In genomic region chr4:2071912-2072867, GRCh38 we compare ENCODE assay signal across 16 cellular contexts. TPM values are rescaled to one million over a fixed set of nuclear protein-coding genes. Genes with fewer than 3 reads are reported as not detected.
DNase-seq lines count a peak whose midpoint lies in the region; ATAC-seq and TF ChIP-seq lines count a peak whose summit lies in the region.
"Had no signal": no experiment of that assay in that cellular context is flagged by ENCODE, and none has a peak within 500 bp of the region (broad histone marks: within the 10 kb centered on the region; RNA-seq: fewer than 3 reads in every experiment).

No MANE protein-coding gene starts in this region.

- H3K4me3 Mint-ChIP-seq in chondrocyte (ENCODE audit: unreplicated experiment) = no peak overlapping the region
- H3K4me3 Mint-ChIP-seq in T-helper 17 cell = no peak overlapping the region
- H3K4me3 Mint-ChIP-seq: activated CD4-positive, alpha-beta T cell treated with anti-CD3 and anti-CD28 coated beads for 36 hours had no signal

- no peak for TF ChIP-seq CTCF in chondrocyte (IDR thresholded peaks at IDR 0.05)

- peak overlapping the region; percentile 79 for H2AK5ac ChIP-seq in neuronal stem cell (ENCODE audit: low read depth, low read length)

- H3K27ac Mint-ChIP-seq in chondrocyte (ENCODE audit: unreplicated experiment) = peak overlapping the region; percentile 32
- H3K27ac Mint-ChIP-seq in T-helper 17 cell = no peak overlapping the region
- H3K27ac Mint-ChIP-seq: activated CD4-positive, alpha-beta T cell treated with anti-CD3 and anti-CD28 coated beads for 36 hours had no signal

- peaks cover 15 to 51% of the 10 kb centered on the region in 2 donors for H3K4me1 ChIP-seq in neuronal stem cell (ENCODE audit: control insufficient read depth in 2 of 2, insufficient read depth in 1 of 2, low read depth in 1 of 2, low read length in 2 of 2)
- H3K4me1 ChIP-seq: tibial artery had no signal

- peak overlapping the region; percentile 60 for H3K9ac ChIP-seq in neuronal stem cell (ENCODE audit: low read depth, low read length, poor library complexity)

- peak overlapping the region; percentile 61 for H2BK120ac ChIP-seq in neuronal stem cell (ENCODE audit: low read depth, low read length)

- peak; percentile 51 for DNase-seq in COLO668 (lab: John Stamatoyannopoulos, UW; ENCODE audit: unreplicated experiment)
- DNase-seq in chondrocyte (ENCODE audit: low spot score) = peak; percentile 91
- DNase-seq in neuronal stem cell (ENCODE audit: low spot score) = no peak
- DNase-seq in T-helper 17 cell = no peak
- no peak for DNase-seq in NCI-H82 (lab: John Stamatoyannopoulos, UW)
- no peak for DNase-seq in left colon
- DNase-seq in HT-29 (ENCODE audit: low spot score) = no peak
- DNase-seq: activated CD4-positive, alpha-beta T cell treated with anti-CD3 and anti-CD28 coated beads for 36 hours; activated T-cell treated with anti-CD3 and anti-CD28 coated beads, Interleukin-2, amount 50 U/mL, for 1 hour; AML-193; NCI-H446; PC-9 had no signal

- no peak overlapping the region for H3K4ac ChIP-seq in neuronal stem cell (ENCODE audit: low read length)

- intact Hi-C loops in left colon (cut with DNase I, micrococcal nuclease) = no loop called here

- ATAC-seq in T-helper 17 cell = no peak
- no peak for ATAC-seq in left colon
- ATAC-seq: activated CD4-positive, alpha-beta T cell treated with anti-CD3 and anti-CD28 coated beads for 36 hours had no signal

- H2AFZ ChIP-seq in neuronal stem cell (ENCODE audit: low read length) = peak overlapping the region; percentile 60
- H2AFZ ChIP-seq: PC-9 had no signal

- H3K9me3 ChIP-seq in neuronal stem cell (replicated peaks in 1 of 2; ENCODE audit: control insufficient read depth in 2 of 2, insufficient read depth in 1 of 2, low read depth in 1 of 2, low read length in 2 of 2) (peaks cover 0 to 2% of the 10 kb centered on the region in 2 donors), T-helper 17 cell (ENCODE audit: control insufficient read depth, low read length, poor library complexity, severe bottlenecking) (no peaks in the 10 kb centered on the region)
- H3K9me3 ChIP-seq: adrenal gland, neutrophil, tibial artery had no signal

- H4K8ac ChIP-seq in neuronal stem cell (ENCODE audit: low read depth, low read length) = no peak overlapping the region

- WGBS in neuronal stem cell (ENCODE audit: extremely low coverage in 2 of 2, insufficient read length in 2 of 2, insufficient replicate concordance in 1 of 2), 2 donors = no CpG with 5 or more reads among the region's 28 CpGs

- no peak overlapping the region for H3K27ac ChIP-seq in neuronal stem cell (replicated peaks; ENCODE audit: low read length)
- H3K27ac ChIP-seq: adrenal gland, neutrophil, PC-9, tibial artery had no signal

- no peaks in the 10 kb centered on the region for H3K27me3 ChIP-seq in neuronal stem cell (ENCODE audit: control insufficient read depth in 3 of 3, insufficient read depth in 3 of 3, low read depth in 1 of 3, low read length in 3 of 3)
- H3K27me3 ChIP-seq: adrenal gland, neutrophil had no signal

- H3K4me1 Mint-ChIP-seq in chondrocyte (ENCODE audit: low read depth) (no peaks in the 10 kb centered on the region), T-helper 17 cell (no peaks in the 10 kb centered on the region)
- H3K4me1 Mint-ChIP-seq: activated CD4-positive, alpha-beta T cell treated with anti-CD3 and anti-CD28 coated beads for 36 hours had no signal

- no peak overlapping the region for H4K91ac ChIP-seq in neuronal stem cell (ENCODE audit: low read depth, low read length, poor library complexity)

- peak; percentile 71 for TF ChIP-seq EP300 in Ishikawa (IDR thresholded peaks at IDR 0.05; ENCODE audit: borderline replicate concordance)

- H3K23ac ChIP-seq in neuronal stem cell (ENCODE audit: low read depth, low read length, poor library complexity) = peak overlapping the region; percentile 80

- no peaks in the 10 kb centered on the region for H3K36me3 Mint-ChIP-seq in chondrocyte (ENCODE audit: low read depth)
- no peaks in the 10 kb centered on the region for H3K36me3 Mint-ChIP-seq in T-helper 17 cell (ENCODE audit: low read depth)

- H3K79me1 ChIP-seq in neuronal stem cell (ENCODE audit: low read depth, low read length) = peaks cover 2% of the 10 kb centered on the region

- H2BK15ac ChIP-seq in neuronal stem cell (ENCODE audit: low read length) = peak overlapping the region; percentile 58

- no peak overlapping the region for H3K4me2 ChIP-seq in neuronal stem cell (ENCODE audit: insufficient read depth, low read length, poor library complexity, severe bottlenecking)
- H3K4me2 ChIP-seq: PC-9 had no signal

- H3K4me3 ChIP-seq in neuronal stem cell (ENCODE audit: low read length in 2 of 2) = no peak overlapping the region
- H3K4me3 ChIP-seq: adrenal gland, PC-9, tibial artery had no signal

- peak overlapping the region; percentile 75 for H3K14ac ChIP-seq in neuronal stem cell (ENCODE audit: low read length)

- TF ChIP-seq RAD21 in Ishikawa (IDR thresholded peaks at IDR 0.05; ENCODE audit: low read depth) = peak; percentile 21; the same call in 1 of the 2 replicates

- peak overlapping the region; percentile 74 for H3K18ac ChIP-seq in neuronal stem cell (ENCODE audit: low read length)

- peaks cover 3 to 11% of the 10 kb centered on the region in 2 donors for H3K36me3 ChIP-seq in neuronal stem cell (replicated peaks in 1 of 2; ENCODE audit: control insufficient read depth in 2 of 2, insufficient read depth in 2 of 2, low read length in 2 of 2)
- H3K36me3 ChIP-seq: adrenal gland, neutrophil, tibial artery had no signal

- H3K9me3 Mint-ChIP-seq in chondrocyte (ENCODE audit: low read depth) = no peaks in the 10 kb centered on the region

- H2BK5ac ChIP-seq in neuronal stem cell (ENCODE audit: low read length) = peak overlapping the region; percentile 53

- H2BK12ac ChIP-seq in neuronal stem cell (ENCODE audit: low read length) = no peak overlapping the region

- H3K27me3 Mint-ChIP-seq in chondrocyte (ENCODE audit: low read depth) (no peaks in the 10 kb centered on the region), T-helper 17 cell (no peaks in the 10 kb centered on the region)
- H3K27me3 Mint-ChIP-seq: activated CD4-positive, alpha-beta T cell treated with anti-CD3 and anti-CD28 coated beads for 36 hours had no signal

TF ChIP-seq in Ishikawa, 13 proteins besides CTCF, POLR2A, EP300 and RAD21:
- TF ChIP-seq REST (IDR thresholded peaks at IDR 0.05; ENCODE audit: low read depth) = no peak
- TF ChIP-seq CREB1 (IDR thresholded peaks at IDR 0.05; ENCODE audit: low read depth) = no peak
- TF ChIP-seq TEAD4 (IDR thresholded peaks at IDR 0.05) = peak; percentile 36
- peak; percentile 48; the same call in 1 of the 2 replicates for TF ChIP-seq NFIC (IDR thresholded peaks at IDR 0.05)
- peak; percentile 32; the same call in 1 of the 2 replicates for TF ChIP-seq EGR1 (IDR thresholded peaks at IDR 0.05)
- no peak for TF ChIP-seq FOXM1 (IDR thresholded peaks at IDR 0.05; ENCODE audit: borderline replicate concordance, low read depth)
- TF ChIP-seq MAX (IDR thresholded peaks at IDR 0.05) = peak; percentile 35
- peak; percentile 70 for TF ChIP-seq YY1 (IDR thresholded peaks at IDR 0.05; ENCODE audit: low read depth)
- TF ChIP-seq TCF12 (IDR thresholded peaks at IDR 0.05; ENCODE audit: low read depth) = peak; percentile 70
- TF ChIP-seq USF1 (IDR thresholded peaks at IDR 0.05) = no peak

RNA-seq across cellular contexts. Expression of gene NAT8L, which starts 13.1 kb away (rescaled TPM):
- total RNA-seq in chondrocyte (0.53 to 1.6 TPM (median 1.6 TPM) in 3 replicates), T-helper 17 cell (not detected), left colon (under 1 TPM; 0.06 to 0.25 TPM)
- polyA plus RNA-seq in neuronal stem cell (2013, experiment 1 of 2) = 5.1 TPM
- polyA plus RNA-seq in neuronal stem cell (2013, experiment 2 of 2) = 5.2 TPM
- total RNA-seq in HT-29 (2014; rRNA removed; shearing (Covaris generic)) = 0.08 TPM in 1 of 2 replicates, not detected in the other

Comparison
In these comparisons a context has a peak if more than half of its experiments do, and no peak if none do; other contexts are left out.
1. DNase-seq: peak in COLO668 (single experiment) and chondrocyte (single experiment); none in neuronal stem cell (single experiment), T-helper 17 cell (0 of 3), NCI-H82 (single experiment), left colon (0 of 2) and HT-29 (single experiment).